9 cellular contexts compared by ENCODE assay signal in the genomic region with DNA sequence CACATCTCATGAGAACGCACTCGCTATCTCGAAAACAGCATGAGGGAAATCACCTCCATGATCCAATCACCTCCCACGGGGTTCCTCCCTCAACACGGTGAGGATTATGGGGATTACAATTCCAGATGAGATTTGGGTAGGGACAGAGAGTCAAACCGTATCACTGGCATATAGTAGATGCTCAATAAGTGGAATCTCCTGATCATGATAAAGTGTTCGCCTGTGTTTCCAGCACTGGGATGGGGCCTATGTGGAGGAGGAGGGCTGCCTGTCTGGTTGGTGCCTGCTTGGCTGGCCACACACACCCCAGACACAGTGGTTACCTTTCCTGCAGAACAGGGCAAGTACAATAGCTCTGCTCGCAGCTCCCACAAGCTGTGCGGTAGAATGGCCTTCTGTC. TPM values are rescaled to one million over a fixed set of nuclear protein-coding genes. Genes with fewer than 3 reads are reported as not detected.
"Had no signal": no experiment of that assay in that cellular context is flagged by ENCODE, and none has a peak within 500 bp of the region (broad histone marks: within the 10 kb centered on the region; RNA-seq: fewer than 3 reads in every experiment).

No MANE protein-coding gene starts in this region.

- H3K27ac Mint-ChIP-seq: GM23338 had no signal

- H3K27ac ChIP-seq: HL-60, KMS-11 had no signal

- H3K9me3 Mint-ChIP-seq: GM23338, IgD-negative memory B cell had no signal

- FAIRE-seq: HepG2 had no signal

- ATAC-seq: GM23338, HCT116, HepG2 had no signal

- DNase-seq: H7, KBM-7 had no signal

- H3K9me3 ChIP-seq: HAP-1 had no signal

- H3K36me3 Mint-ChIP-seq: IgD-negative memory B cell had no signal

- H3K4me3 Mint-ChIP-seq: GM23338, IgD-negative memory B cell had no signal

- H3K36me3 ChIP-seq: HAP-1 had no signal

- H3K4me2 ChIP-seq: GM23338, KMS-11 had no signal

- H3K4me3 ChIP-seq: GM23338, HAP-1 had no signal

- H3K9ac ChIP-seq: KMS-11 had no signal

RNA-seq across cellular contexts. Expression of a gene that starts 6.1 kb away (rescaled TPM):
- polyA plus RNA-seq: IgD-negative memory B cell had no signal
